ENCODE assay signal across 25 cellular contexts in genomic region chr2:149564983-149565382, GRCh38. TPM values are rescaled to one million over a fixed set of nuclear protein-coding genes. Genes with fewer than 3 reads are reported as not detected.
A peak's percentile ranks its signal among the peaks of the same experiment; 100 is the strongest.
DNase-seq lines count a peak whose midpoint lies in the region; ATAC-seq, FAIRE-seq and TF ChIP-seq lines count a peak whose summit lies in the region.
"Had no signal": no experiment of that assay in that cellular context is flagged by ENCODE, and none has a peak within 500 bp of the region (broad histone marks: within the 10 kb centered on the region; RNA-seq: fewer than 3 reads in every experiment).

No MANE protein-coding gene starts in this region.

- H3K27me3 ChIP-seq in HepG2 (ENCODE audit: control insufficient read depth in 1 of 2, insufficient read depth in 2 of 2, low read length in 2 of 2) (no peaks in the 10 kb centered on the region), right lobe of liver (no peaks in the 10 kb centered on the region)
- H3K27me3 ChIP-seq: BE2C; BLaER1 treated with 17β-estradiol and CSF1 and Interleukin-3, amounts not matched to agents 10 nM and 100 nM had no signal

- DNase-seq in HepG2 (ENCODE audit: low spot score) (no peak), right lobe of liver (no peak), OCI-LY7 (ENCODE audit: low spot score) (no peak), naive B cell (no peak), G401 (ENCODE audit: low spot score) (no peak), D721Med (ENCODE audit: insufficient read length, low spot score) (no peak)
- DNase-seq: 8988T; ACHN; AML-193; BE2C; Caco-2; CD8-positive, alpha-beta T cell; DMS 273 treated with DMSO at 0.1 percent for 48 hours; DMS79; EL; GF-D8; GOT3 had no signal

- H2AFZ ChIP-seq in HepG2 (ENCODE audit: low read length) = no peak overlapping the region
- H2AFZ ChIP-seq in OCI-LY7 (ENCODE audit: low read length) = no peak overlapping the region

- TF ChIP-seq POLR2A in HepG2 (IDR thresholded peaks at IDR 0.05; ENCODE audit: insufficient read depth in 1 of 2, low read depth in 2 of 2, low read length in 2 of 2) (no peak), right lobe of liver (IDR thresholded peaks at IDR 0.05) (no peak)

- 94% methylated on average over 5 of the region's 5 CpGs for WGBS in HepG2 (ENCODE audit: low lambda C conversion rate)
- 85% methylated on average over 5 of the region's 5 CpGs for WGBS in right lobe of liver (ENCODE audit: insufficient coverage, low coverage, low lambda C conversion rate, missing lambda C conversion rate)

- POLR2A ChIA-PET in HepG2 (lab: Yijun Ruan, JAX) = no interaction called here
- POLR2A ChIA-PET in OCI-LY7 (lab: Charles Lee) = interaction anchor here (0.6 to 1.1 kb wide), 2 partner anchors 22 to 667 kb away, joined by 4 read pairs; no protein-coding TSS in a partner anchor

- peaks cover 8 to 25% of the 10 kb centered on the region in 2 experiments for H3K36me3 ChIP-seq in HepG2 (replicated peaks in 1 of 2; ENCODE audit: control insufficient read depth in 1 of 2, insufficient read depth in 2 of 2, low read length in 2 of 2)
- peaks cover 0 to 18% (median 9%) of the 10 kb centered on the region in 4 donors for H3K36me3 ChIP-seq in right lobe of liver
- H3K36me3 ChIP-seq in OCI-LY7 (ENCODE audit: insufficient read depth, low read length) = peaks cover 44% of the 10 kb centered on the region

- H3K79me2 ChIP-seq in HepG2 (ENCODE audit: insufficient read depth, low read length) (no peaks in the 10 kb centered on the region), OCI-LY7 (ENCODE audit: insufficient read depth, low read depth, low read length) (no peaks in the 10 kb centered on the region)

- CTCF ChIA-PET in HepG2 (lab: Yijun Ruan, JAX; ENCODE audit: low intra/inter-chr PET ratio, low total read pairs) (no interaction called here), OCI-LY7 (lab: Charles Lee; ENCODE audit: unreplicated experiment) (no interaction called here)

- H3K4me2 ChIP-seq in HepG2 (ENCODE audit: low read depth, low read length) (no peak overlapping the region), OCI-LY7 (ENCODE audit: low read length) (no peak overlapping the region)
- H3K4me2 ChIP-seq: A549; BLaER1 treated with 17β-estradiol and CSF1 and Interleukin-3, amounts not matched to agents 10 nM and 100 nM had no signal

- peaks cover 0 to 5% of the 10 kb centered on the region in 2 donors for H3K36me3 Mint-ChIP-seq in naive B cell

- TF ChIP-seq EP300 in HepG2 (IDR thresholded peaks at IDR 0.05; ENCODE audit: low read depth in 2 of 2, low read length in 2 of 2) (no peak), HepG2 (CRISPR knock-in tag; IDR thresholded peaks at IDR 0.05; ENCODE audit: borderline replicate concordance) (no peak)

- intact Hi-C loops in HepG2 (cut with micrococcal nuclease; ENCODE audit: unreplicated experiment) = loop anchor here (10.0 kb wide), 1 partner anchor 230 kb away; the partner anchor contains the start of gene LYPD6
- intact Hi-C loops in right lobe of liver (cut with DNase I) = no loop called here
- intact Hi-C loops in OCI-LY7 (cut with micrococcal nuclease; ENCODE audit: unreplicated experiment) = loop anchor here (5.0 kb wide), 1 partner anchor 523 kb away; no protein-coding TSS in a partner anchor

- H3K4me3 ChIP-seq in HepG2 (replicated peaks in 1 of 3; ENCODE audit: insufficient read depth in 1 of 3, low read depth in 2 of 3, low read length in 3 of 3) (no peak overlapping the region), right lobe of liver (no peak overlapping the region), OCI-LY7 (ENCODE audit: low read depth, low read length, poor library complexity, severe bottlenecking) (no peak overlapping the region)
- H3K4me3 ChIP-seq: A549; BLaER1 treated with 17β-estradiol and CSF1 and Interleukin-3, amounts not matched to agents 10 nM and 100 nM; HAP-1 had no signal

- TF ChIP-seq RAD21 in HepG2 (CRISPR knock-in tag; IDR thresholded peaks at IDR 0.05) = no peak

- in situ Hi-C loops in HepG2 (cut with HindIII; ENCODE audit: extremely low pct_ligation_motif_present, low pct_unique_long_range_greater_than_20kb) (loop anchor here (5.0 kb wide), 1 partner anchor 543 kb away; no protein-coding TSS in a partner anchor), G401 (cut with HindIII; ENCODE audit: low sequenced_read_pairs) (loop anchor here (10.0 kb wide), 1 partner anchor 540 kb away; no protein-coding TSS in a partner anchor)

- H3K27ac Mint-ChIP-seq in naive B cell = peak overlapping the region in 4 of 6 donors; percentile 0 to 63 (median 27)
- H3K27ac Mint-ChIP-seq: CD8-positive, alpha-beta T cell had no signal

- H3K9ac ChIP-seq in HepG2 (ENCODE audit: insufficient read depth, low read depth, low read length) = no peak overlapping the region
- H3K9ac ChIP-seq: BLaER1 treated with 17β-estradiol and CSF1 and Interleukin-3, amounts not matched to agents 10 nM and 100 nM had no signal

- FAIRE-seq in HepG2 (lab: Jason Lieb, UNC) = no peak
- FAIRE-seq in D721Med (lab: Jason Lieb, UNC) = no peak
- FAIRE-seq: A549, GM12891, GM18507, H54 had no signal

- H4K20me1 ChIP-seq in HepG2 (ENCODE audit: insufficient read depth, low read length) = no peaks in the 10 kb centered on the region
- H4K20me1 ChIP-seq in OCI-LY7 (ENCODE audit: insufficient read depth, low read length) = no peaks in the 10 kb centered on the region

- TF ChIP-seq CTCF in HepG2 (CRISPR knock-in tag; IDR thresholded peaks at IDR 0.05) = no peak
- no peak for TF ChIP-seq CTCF in right lobe of liver (IDR thresholded peaks at IDR 0.05)
- TF ChIP-seq CTCF in OCI-LY7 (conservative IDR thresholded peaks at IDR 0.05; ENCODE audit: low read length) = no peak
- no peak for TF ChIP-seq CTCF in D721Med (IDR thresholded peaks at IDR 0.05; ENCODE audit: insufficient read depth, missing control alignments)

- no peak overlapping the region for H3K27ac ChIP-seq in HepG2 (ENCODE audit: extremely low read length, insufficient read depth, low read length)
- H3K27ac ChIP-seq in right lobe of liver = no peak overlapping the region
- no peak overlapping the region for H3K27ac ChIP-seq in OCI-LY7 (ENCODE audit: low read depth, low read length, poor library complexity, severe bottlenecking)
- H3K27ac ChIP-seq: A549; BLaER1 treated with 17β-estradiol and CSF1 and Interleukin-3, amounts not matched to agents 10 nM and 100 nM had no signal

- TSS peak; percentile 1 for BruUV-seq in HepG2 (replicated peaks; lab: Mats Ljungman, UMichigan)
- TSS peak; percentile 4 for BruUV-seq in OCI-LY7 (replicated peaks; lab: Mats Ljungman, UMichigan)

- H3K27me3 Mint-ChIP-seq in naive B cell = no peaks in the 10 kb centered on the region

- H3K9me3 ChIP-seq in HepG2 (ENCODE audit: low read length) (no peaks in the 10 kb centered on the region), right lobe of liver (no peaks in the 10 kb centered on the region), OCI-LY7 (ENCODE audit: low read length) (no peaks in the 10 kb centered on the region)
- H3K9me3 ChIP-seq: A549; BE2C; BLaER1 treated with 17β-estradiol and CSF1 and Interleukin-3, amounts not matched to agents 10 nM and 100 nM; Caco-2; HAP-1 had no signal

- H3K4me1 ChIP-seq in HepG2 (ENCODE audit: insufficient read depth, low read length) = peaks cover 9% of the 10 kb centered on the region; the same call in 1 of the 2 replicates
- H3K4me1 ChIP-seq in right lobe of liver = peaks cover 0 to 11% (median 0%) of the 10 kb centered on the region in 4 donors
- peaks cover 8% of the 10 kb centered on the region for H3K4me1 ChIP-seq in OCI-LY7 (ENCODE audit: insufficient read depth, low read length, poor library complexity, severe bottlenecking)
- H3K4me1 ChIP-seq: BE2C, HAP-1 had no signal

- ATAC-seq in HepG2 = no peak
- no peak for ATAC-seq in right lobe of liver
- ATAC-seq in naive B cell (ENCODE audit: low read depth in 2 of 2) = no peak
- no peak for ATAC-seq in HG02610 (IDR thresholded peaks at IDR 0.05; ENCODE audit: unreplicated experiment)
- ATAC-seq: A549; CD8-positive, alpha-beta T cell had no signal

- no peak overlapping the region for H3K4me3 Mint-ChIP-seq in naive B cell
- H3K4me3 Mint-ChIP-seq: CD14-positive monocyte; CD8-positive, alpha-beta T cell had no signal

- H3K4me1 Mint-ChIP-seq in naive B cell = peaks cover 0 to 11% (median 7%) of the 10 kb centered on the region in 3 donors

- no peaks in the 10 kb centered on the region for H3K9me3 Mint-ChIP-seq in naive B cell
- H3K9me3 Mint-ChIP-seq: CD14-positive monocyte; CD8-positive, alpha-beta T cell had no signal

- H3K9me2 ChIP-seq in OCI-LY7 (ENCODE audit: insufficient read depth, low read length) = no peaks in the 10 kb centered on the region

RNA-seq across cellular contexts. Expression of gene MMADHC, which starts 22.6 kb away (rescaled TPM):
- total RNA-seq in HepG2 (2016; rRNA removed; fragmentation: Illumina TruSeq; extraction: Trizol) = 210 and 304 TPM in 2 replicates
- total RNA-seq in HepG2 (2016; cell fraction: cytosol; rRNA removed; fragmentation: Illumina TruSeq; extraction: Trizol; ENCODE audit: low read depth) = 60.5 and 63.1 TPM in 2 replicates
- 211 and 325 TPM in 2 replicates for total RNA-seq in HepG2 (2016; cell fraction: insoluble cytoplasmic fraction; rRNA removed; fragmentation: Illumina TruSeq; extraction: Trizol)
- 113 and 123 TPM in 2 replicates for total RNA-seq in HepG2 (2016; cell fraction: membrane; rRNA removed; fragmentation: Illumina TruSeq; extraction: Trizol)
- total RNA-seq in HepG2 (2016; cell fraction: nucleus; rRNA removed; fragmentation: Illumina TruSeq; extraction: Trizol) = 92.8 and 108 TPM in 2 replicates
- 60.5 and 90.2 TPM in 2 replicates for polyA plus RNA-seq in HepG2 (2011; rRNA removed)
- 45.8 and 60.2 TPM in 2 replicates for polyA plus RNA-seq in HepG2 (2011; cell fraction: cytosol; rRNA removed)
- polyA plus RNA-seq in HepG2 (2011; cell fraction: nucleus; rRNA removed) = 17.7 and 21.2 TPM in 2 replicates
- polyA plus RNA-seq in HepG2 (2012) = 129 and 162 TPM in 2 replicates
- 46.3 and 52.4 TPM in 2 replicates for polyA plus RNA-seq in HepG2 (2016; cell fraction: cytosol; fragmentation: Illumina TruSeq; extraction: Trizol; ENCODE audit: low read depth)
- 217 and 252 TPM in 2 replicates for polyA plus RNA-seq in HepG2 (2016; cell fraction: insoluble cytoplasmic fraction; fragmentation: Illumina TruSeq; extraction: Trizol; ENCODE audit: low read depth)
- polyA plus RNA-seq in HepG2 (2016; cell fraction: membrane; fragmentation: Illumina TruSeq; extraction: Trizol; ENCODE audit: low read depth) = 79.1 and 79.5 TPM in 2 replicates
- 79.8 and 83.2 TPM in 2 replicates for polyA plus RNA-seq in HepG2 (2016; cell fraction: nucleus; fragmentation: Illumina TruSeq; extraction: Trizol; ENCODE audit: insufficient read depth, low read depth)
- polyA minus RNA-seq in HepG2 (2011; rRNA and poly(A)+ RNA removed; ENCODE audit: low replicate concordance) = 56.9 and 58.5 TPM in 2 replicates
- 65.8 and 69.6 TPM in 2 replicates for polyA minus RNA-seq in HepG2 (2011; cell fraction: cytosol; rRNA and poly(A)+ RNA removed)
- 83.3 and 106 TPM in 2 replicates for polyA minus RNA-seq in HepG2 (2011; cell fraction: nucleus; rRNA and poly(A)+ RNA removed)
- 10 to 100 TPM; 59.9 to 84.9 (median 66.2) TPM for total RNA-seq in right lobe of liver
- 68.5 and 73.6 TPM in 2 replicates for total RNA-seq in OCI-LY7 (2014; rRNA removed; shearing (Covaris generic))
- total RNA-seq in OCI-LY7 (2022) = 103 and 115 TPM in 2 replicates
- 100 to 1,000 TPM; 100 to 164 (median 137) TPM for polyA plus RNA-seq in naive B cell (ENCODE audit: low read depth in 6 of 6)
- 769 and 813 TPM in 2 replicates for total RNA-seq in G401 (2014; rRNA removed; shearing (Covaris generic))

Comparison
In these comparisons a context has a peak if more than half of its experiments do, and no peak if none do; other contexts are left out.
1. intact Hi-C loops: an anchor here in HepG2 (10.0 kb wide) and OCI-LY7 (5.0 kb wide); none called in right lobe of liver.